8 cellular contexts compared by ENCODE assay signal in genomic region chr11:65858354-65859133, GRCh38. TPM values are rescaled to one million over a fixed set of nuclear protein-coding genes. Genes with fewer than 3 reads are reported as not detected.
A peak's percentile ranks its signal among the peaks of the same experiment; 100 is the strongest.
DNase-seq lines count a peak whose midpoint lies in the region; ATAC-seq, FAIRE-seq and TF ChIP-seq lines count a peak whose summit lies in the region.

No MANE protein-coding gene starts in this region.

- no peaks in the 10 kb centered on the region for H3K9me3 Mint-ChIP-seq in activated naive CD4-positive, alpha-beta T cell treated with anti-CD3 and anti-CD28 coated beads, Interleukin-2, amount 50 U/mL, for 24 hours

- peak overlapping the region; percentile 97 for H3K27ac ChIP-seq in small intestine (ENCODE audit: low read depth in 1 of 2, low read length in 1 of 2)

- peaks cover 62% of the 10 kb centered on the region for H3K4me1 Mint-ChIP-seq in activated naive CD4-positive, alpha-beta T cell treated with anti-CD3 and anti-CD28 coated beads, Interleukin-2, amount 50 U/mL, for 24 hours

- no peaks in the 10 kb centered on the region for H3K9me3 ChIP-seq in small intestine (ENCODE audit: control insufficient read depth, low read depth)

- peak overlapping the region; percentile 95 for H3K4me3 Mint-ChIP-seq in activated naive CD4-positive, alpha-beta T cell treated with anti-CD3 and anti-CD28 coated beads, Interleukin-2, amount 50 U/mL, for 24 hours

- no peaks in the 10 kb centered on the region for H3K27me3 ChIP-seq in small intestine (ENCODE audit: control insufficient read depth in 2 of 2, insufficient read depth in 2 of 2, low read length in 2 of 2)

- no peak for DNase-seq in activated naive CD4-positive, alpha-beta T cell treated with anti-CD3 and anti-CD28 coated beads, Interleukin-2, amount 50 U/mL, for 16 hours
- DNase-seq in SW480 (ENCODE audit: low spot score), result peak; percentile 58
- DNase-seq in foreskin fibroblast, result no peak
- no peak for DNase-seq in small intestine
- no peak for DNase-seq in activated CD4-positive, CD25-positive, alpha-beta regulatory T cell treated with anti-CD3 and anti-CD28 coated beads, Interleukin-2, amount 50 U/mL, for 72 hours
- DNase-seq in midbrain (lab: John Stamatoyannopoulos, UW), result no peak

- no peak for FAIRE-seq in small intestine (lab: Jason Lieb, UNC)

- peak overlapping the region; percentile 95 for H3K4me3 ChIP-seq in foreskin fibroblast (ENCODE audit: low read depth in 1 of 2, low read length in 2 of 2)
- H3K4me3 ChIP-seq in small intestine (ENCODE audit: low read depth in 1 of 2, low read length in 2 of 2), result peak overlapping the region; percentile 52 to 72

- peaks cover 9 to 19% of the 10 kb centered on the region in 2 donors for H3K36me3 ChIP-seq in small intestine (ENCODE audit: control insufficient read depth in 2 of 2, insufficient read depth in 2 of 2, low read length in 2 of 2)

- ATAC-seq in HG03045 (IDR thresholded peaks at IDR 0.05; ENCODE audit: unreplicated experiment), result no peak

- no peak for TF ChIP-seq CTCF in foreskin fibroblast (IDR thresholded peaks at IDR 0.05; ENCODE audit: low read depth, low read length)

- peaks cover 0 to 3% of the 10 kb centered on the region in 2 donors for H3K4me1 ChIP-seq in small intestine (ENCODE audit: control insufficient read depth in 2 of 2, insufficient read depth in 1 of 2, low read depth in 1 of 2, low read length in 1 of 2)

- 0% methylated on average over 32 of the region's 32 CpGs for WGBS in small intestine, 3 donors

- peaks cover 24% of the 10 kb centered on the region for H3K36me3 Mint-ChIP-seq in activated naive CD4-positive, alpha-beta T cell treated with anti-CD3 and anti-CD28 coated beads, Interleukin-2, amount 50 U/mL, for 24 hours

- H3K27ac Mint-ChIP-seq in activated naive CD4-positive, alpha-beta T cell treated with anti-CD3 and anti-CD28 coated beads, Interleukin-2, amount 50 U/mL, for 24 hours, result peak overlapping the region; percentile 98

- no peaks in the 10 kb centered on the region for H3K27me3 Mint-ChIP-seq in activated naive CD4-positive, alpha-beta T cell treated with anti-CD3 and anti-CD28 coated beads, Interleukin-2, amount 50 U/mL, for 24 hours

RNA-seq across cellular contexts. Expression of gene CFL1, which starts 0.6 kb away (rescaled TPM):
- 1,000 to 10,000 TPM; 1,228 to 2,084 (median 1,997) TPM for polyA plus RNA-seq in small intestine

RNA-seq across cellular contexts. Expression of gene MUS81, which starts 1.7 kb away (rescaled TPM):
- 100 to 1,000 TPM in 1 of 3 donors, 10 to 100 TPM in 2; 62.2 to 118 (median 85.4) TPM for polyA plus RNA-seq in small intestine

RNA-seq across cellular contexts. Expression of gene EFEMP2, which starts 14.1 kb away (rescaled TPM):
- polyA plus RNA-seq in small intestine, result 10 to 100 TPM in 1 of 3 donors, 1 to 10 TPM in 2; 4.7 to 14.7 (median 9.5) TPM

RNA-seq across cellular contexts. Expression of gene CTSW, which starts 21.1 kb away (rescaled TPM):
- polyA plus RNA-seq in small intestine, result 1 to 10 TPM in 1 of 3 donors, under 1 TPM in 2; 0.43 to 3.5 (median 0.67) TPM

RNA-seq across cellular contexts. Expression of gene SNX32, which starts 24.8 kb away (rescaled TPM):
- 1 to 10 TPM in 2 of 3 donors, under 1 TPM in 1; 0.54 to 2.1 (median 1.6) TPM for polyA plus RNA-seq in small intestine
